ENCODE assay signal across 8 cellular contexts in genomic region chr1:144917154-144918026, GRCh38.
DNase-seq lines count a peak whose midpoint lies in the region; ATAC-seq and TF ChIP-seq lines count a peak whose summit lies in the region.
"Not testable (repeated sequence)": the region's sequence is repeated elsewhere in the genome, so short reads cannot be mapped to it uniquely, and the experiment has no call there.

No MANE protein-coding gene starts in this region.

- intact Hi-C loops in CD14-positive monocyte (cut with micrococcal nuclease); Panc1 (cut with micrococcal nuclease; ENCODE audit: unreplicated experiment); activated CD4-positive, alpha-beta T cell treated with anti-CD3 and anti-CD28 coated beads, Interleukin-2, amount 10 ng/mL, durations not matched to agents 24 days and 14 days (cut with micrococcal nuclease); left lung (cut with DNase I): not testable (repeated sequence)

- TF ChIP-seq CTCF in CD14-positive monocyte (IDR thresholded peaks at IDR 0.05); Panc1 (IDR thresholded peaks at IDR 0.05); foreskin keratinocyte (conservative IDR thresholded peaks at IDR 0.05); left lung (IDR thresholded peaks at IDR 0.05); omental fat pad (IDR thresholded peaks at IDR 0.05): not testable (repeated sequence)

- H3K36me3 ChIP-seq in Panc1 (ENCODE audit: control insufficient read depth, insufficient read depth, low read length); left lung: not testable (repeated sequence)

- peak overlapping the region; percentile 58 to 91 (median 83) for H3K27ac Mint-ChIP-seq in CD14-positive monocyte
- peak overlapping the region; percentile 72 for H3K27ac Mint-ChIP-seq in activated CD4-positive, alpha-beta T cell treated with anti-CD3 and anti-CD28 coated beads, Interleukin-2, amount 10 ng/mL, durations not matched to agents 24 days and 14 days
- not testable (repeated sequence) for H3K27ac Mint-ChIP-seq in activated naive CD4-positive, alpha-beta T cell treated with anti-CD3 and anti-CD28 coated beads, Interleukin-2, amount 50 U/mL, for 72 hours; stimulated activated naive CD8-positive, alpha-beta T cell treated with anti-CD3 and anti-CD28 coated beads, Interleukin-15, amount 100 ng/mL, for 72 hours

- H3K27me3 ChIP-seq in Panc1 (ENCODE audit: control insufficient read depth, insufficient read depth, low read length); foreskin keratinocyte; left lung: not testable (repeated sequence)

- H3K4me3 Mint-ChIP-seq in CD14-positive monocyte; activated CD4-positive, alpha-beta T cell treated with anti-CD3 and anti-CD28 coated beads, Interleukin-2, amount 10 ng/mL, durations not matched to agents 24 days and 14 days; stimulated activated naive CD8-positive, alpha-beta T cell treated with anti-CD3 and anti-CD28 coated beads, Interleukin-15, amount 100 ng/mL, for 72 hours: not testable (repeated sequence)

- BruUV-seq in Panc1 (replicated peaks; lab: Mats Ljungman, UMichigan) = not testable (repeated sequence)

- H3K9me3 Mint-ChIP-seq in CD14-positive monocyte; activated CD4-positive, alpha-beta T cell treated with anti-CD3 and anti-CD28 coated beads, Interleukin-2, amount 10 ng/mL, durations not matched to agents 24 days and 14 days; activated naive CD4-positive, alpha-beta T cell treated with anti-CD3 and anti-CD28 coated beads, Interleukin-2, amount 50 U/mL, for 72 hours; stimulated activated naive CD8-positive, alpha-beta T cell treated with anti-CD3 and anti-CD28 coated beads, Interleukin-15, amount 100 ng/mL, for 72 hours: not testable (repeated sequence)

- H3K4me1 Mint-ChIP-seq in CD14-positive monocyte; activated CD4-positive, alpha-beta T cell treated with anti-CD3 and anti-CD28 coated beads, Interleukin-2, amount 10 ng/mL, durations not matched to agents 24 days and 14 days; stimulated activated naive CD8-positive, alpha-beta T cell treated with anti-CD3 and anti-CD28 coated beads, Interleukin-15, amount 100 ng/mL, for 72 hours: not testable (repeated sequence)

- not testable (repeated sequence) for H3K27me3 Mint-ChIP-seq in CD14-positive monocyte (ENCODE audit: low read depth in 3 of 3); activated CD4-positive, alpha-beta T cell treated with anti-CD3 and anti-CD28 coated beads, Interleukin-2, amount 10 ng/mL, durations not matched to agents 24 days and 14 days; stimulated activated naive CD8-positive, alpha-beta T cell treated with anti-CD3 and anti-CD28 coated beads, Interleukin-15, amount 100 ng/mL, for 72 hours

- POLR2A ChIA-PET in Panc1 (lab: Charles Lee) = not testable (repeated sequence)

- not testable (repeated sequence) for H3K4me3 ChIP-seq in Panc1 (ENCODE audit: low read depth in 2 of 2, low read length in 2 of 2); left lung

- H3K4me1 ChIP-seq in Panc1 (ENCODE audit: control insufficient read depth, insufficient read depth, low read length); foreskin keratinocyte; left lung: not testable (repeated sequence)

- in situ Hi-C loops in Panc1 (cut with HindIII; ENCODE audit: low pct_unique_long_range_greater_than_20kb, low sequenced_read_pairs) = not testable (repeated sequence)

- H3K27ac ChIP-seq in Panc1 (ENCODE audit: low read length); foreskin keratinocyte: not testable (repeated sequence)
- H3K27ac ChIP-seq in left lung = peak overlapping the region in 1 of 2 donors; percentile 67

- ATAC-seq in Panc1 = peak; percentile 34; the same call in 1 of the 2 replicates
- ATAC-seq in activated naive CD4-positive, alpha-beta T cell treated with anti-CD3 and anti-CD28 coated beads, Interleukin-2, amount 50 U/mL, for 72 hours = peak; percentile 61 to 89
- peak; percentile 13 for ATAC-seq in foreskin keratinocyte
- ATAC-seq in left lung = peak; percentile 79
- peak; percentile 41 for ATAC-seq in omental fat pad (ENCODE audit: low FRiP score)
- ATAC-seq in stimulated activated naive CD8-positive, alpha-beta T cell treated with anti-CD3 and anti-CD28 coated beads, Interleukin-15, amount 100 ng/mL, for 72 hours = peak; percentile 66

- DNase-seq in CD14-positive monocyte (ENCODE audit: low spot score); Panc1 (ENCODE audit: low read depth, low spot score); activated CD4-positive, alpha-beta T cell treated with anti-CD3 and anti-CD28 coated beads, Interleukin-2, amount 10 ng/mL, durations not matched to agents 24 days and 14 days; activated naive CD4-positive, alpha-beta T cell treated with anti-CD3 and anti-CD28 coated beads, Interleukin-2, amount 50 U/mL, for 72 hours (ENCODE audit: low spot score in 2 of 2); foreskin keratinocyte; left lung; omental fat pad (ENCODE audit: low spot score); stimulated activated naive CD8-positive, alpha-beta T cell treated with anti-CD3 and anti-CD28 coated beads, Interleukin-15, amount 100 ng/mL, for 72 hours: not testable (repeated sequence)

- not testable (repeated sequence) for H3K36me3 Mint-ChIP-seq in CD14-positive monocyte; activated CD4-positive, alpha-beta T cell treated with anti-CD3 and anti-CD28 coated beads, Interleukin-2, amount 10 ng/mL, durations not matched to agents 24 days and 14 days (ENCODE audit: low read depth); activated naive CD4-positive, alpha-beta T cell treated with anti-CD3 and anti-CD28 coated beads, Interleukin-2, amount 50 U/mL, for 72 hours

- not testable (repeated sequence) for H3K9me3 ChIP-seq in Panc1 (ENCODE audit: control insufficient read depth, insufficient read depth, low read depth, low read length); left lung

- CTCF ChIA-PET in Panc1 (lab: Charles Lee) = not testable (repeated sequence)

Comparison
In these comparisons a context has a peak if more than half of its experiments do, and no peak if none do; other contexts are left out.
1. ATAC-seq: peak in every context shown above with its lines; median percentile 79 in left lung; 75 in activated naive CD4-positive, alpha-beta T cell treated with anti-CD3 and anti-CD28 coated beads, Interleukin-2, amount 50 U/mL, for 72 hours; 66 in stimulated activated naive CD8-positive, alpha-beta T cell treated with anti-CD3 and anti-CD28 coated beads, Interleukin-15, amount 100 ng/mL, for 72 hours; 41 in omental fat pad; 34 in Panc1; 13 in foreskin keratinocyte.